ENCODE assay signal across 9 cellular contexts in genomic region chr1:31977361-31978131, GRCh38. TPM values are rescaled to one million over a fixed set of nuclear protein-coding genes. Genes with fewer than 3 reads are reported as not detected.
DNase-seq lines count a peak whose midpoint lies in the region; ATAC-seq, FAIRE-seq and TF ChIP-seq lines count a peak whose summit lies in the region.
"Had no signal": no experiment of that assay in that cellular context is flagged by ENCODE, and none has a peak within 500 bp of the region (broad histone marks: within the 10 kb centered on the region; RNA-seq: fewer than 3 reads in every experiment).

No MANE protein-coding gene starts in this region.

- TF ChIP-seq CTCF in A549 (IDR thresholded peaks at IDR 0.05), result no peak
- peak; percentile 31; the same call in 1 of the 2 replicates for TF ChIP-seq CTCF in GM12875 (IDR thresholded peaks at IDR 0.05; ENCODE audit: borderline replicate concordance, insufficient read depth, low read depth, low read length)
- TF ChIP-seq CTCF in thoracic aorta (IDR thresholded peaks at IDR 0.05), result peak; percentile 11

- no peaks in the 10 kb centered on the region for H3K4me1 ChIP-seq in A549
- H3K4me1 ChIP-seq in thoracic aorta (ENCODE audit: control insufficient read depth in 1 of 2, low read depth in 2 of 2), result peaks cover 0 to 5% of the 10 kb centered on the region in 2 donors

- peak in 1 of 2 experiments; percentile 36; a peak in 3 of 5 replicates for TF ChIP-seq RAD21 in A549 (conservative IDR thresholded peaks at IDR 0.05 in 1 of 2, IDR thresholded peaks at IDR 0.05 in 1 of 2)

- TF ChIP-seq EP300 in A549 (IDR thresholded peaks at IDR 0.05), result no peak

- 45% methylated on average over 6 of the region's 6 CpGs for WGBS in A549 (ENCODE audit: missing lambda C conversion rate)

- H3K27ac ChIP-seq in A549 (no peak overlapping the region), thoracic aorta (no peak overlapping the region)

- CTCF ChIA-PET in A549 (lab: Yijun Ruan, JAX), result interaction anchor here (1.3 to 9.0 kb wide), 4 partner anchors 8 to 188 kb away, joined by 3 to 59 read pairs (median 10); no protein-coding TSS in a partner anchor

- DNase-seq in A549 (ENCODE audit: low read depth in 1 of 2, low spot score in 1 of 2), result peak; percentile 50 to 65
- DNase-seq in SK-N-DZ (ENCODE audit: low spot score), result peak; percentile 64
- peak; percentile 15 for DNase-seq in foreskin melanocyte
- DNase-seq in thoracic aorta (ENCODE audit: low spot score), result no peak
- DNase-seq in superior temporal gyrus (ENCODE audit: extremely low spot score), result no peak

- H3K4me3 ChIP-seq in A549, result no peak overlapping the region
- no peak overlapping the region for H3K4me3 ChIP-seq in GM12875 (ENCODE audit: low read depth, low read length)
- H3K4me3 ChIP-seq in thoracic aorta, result no peak overlapping the region

- FAIRE-seq in A549 (lab: Jason Lieb, UNC), result no peak
- FAIRE-seq: endometrium had no signal

- no peaks in the 10 kb centered on the region for H3K9me3 ChIP-seq in A549
- H3K9me3 ChIP-seq in thoracic aorta, result no peaks in the 10 kb centered on the region

- ATAC-seq in A549, result peak; percentile 97 to 99
- ATAC-seq in thoracic aorta (ENCODE audit: insufficient number of reproducible peaks, low FRiP score, low read depth), result no peak
- ATAC-seq in HG03280 (IDR thresholded peaks at IDR 0.05; ENCODE audit: unreplicated experiment), result no peak
- no peak for ATAC-seq in GM18868 (IDR thresholded peaks at IDR 0.05; ENCODE audit: unreplicated experiment)

- H3K27me3 ChIP-seq in thoracic aorta (replicated peaks; ENCODE audit: insufficient read depth), result no peaks in the 10 kb centered on the region

- POLR2A ChIA-PET in A549 (lab: Yijun Ruan, JAX), result no interaction called here

- TF ChIP-seq POLR2A in A549 (IDR thresholded peaks at IDR 0.05; ENCODE audit: low read length), result no peak

- no peak overlapping the region for H3K4me2 ChIP-seq in A549

- no peaks in the 10 kb centered on the region for H3K36me3 ChIP-seq in thoracic aorta

TF ChIP-seq in A549, 52 proteins besides CTCF, POLR2A, EP300 and RAD21:
- TF ChIP-seq PBX3 (IDR thresholded peaks at IDR 0.05), result no peak
- 0 out of 3 replicates have a peak, but pooled peaks have one; percentile 13 for TF ChIP-seq SMC3 (IDR thresholded peaks at IDR 0.05)

RNA-seq across cellular contexts. Expression of gene KHDRBS1, which starts 36.1 kb away (rescaled TPM):
- polyA plus RNA-seq in A549 (2011; rRNA removed) (60.6 and 63.6 TPM in 2 replicates), A549 (2017; fragmentation: RNase III; extraction: RNeasy Plus Mini Kit Qiagen cat#74134 plus additional on column Dnase treatment) (107 to 110 TPM (median 109 TPM) in 3 replicates)
- polyA plus RNA-seq in A549 (2012; cell fraction: cytosol; rRNA removed), result 45.8 and 60.0 TPM in 2 replicates
- 55.6 and 67.6 TPM in 2 replicates for polyA plus RNA-seq in A549 (2012; cell fraction: nucleus; rRNA removed)
- 36.5 and 50.5 TPM in 2 replicates for polyA minus RNA-seq in A549 (2011; rRNA and poly(A)+ RNA removed)
- polyA plus RNA-seq in SK-N-DZ (2014; cell fraction: cytosol; rRNA removed), result 115 and 123 TPM in 2 replicates
- 73.1 and 117 TPM in 2 replicates for polyA plus RNA-seq in SK-N-DZ (2014; cell fraction: nucleus; rRNA removed)
- total RNA-seq in thoracic aorta, result 10 to 100 TPM; 45.5 to 82.6 TPM

RNA-seq across cellular contexts. Expression of gene PTP4A2, which starts 39.4 kb away (rescaled TPM):
- polyA plus RNA-seq in A549 (2011; rRNA removed), result 504 and 563 TPM in 2 replicates
- 49.1 and 51.5 TPM in 2 replicates for polyA plus RNA-seq in A549 (2012; cell fraction: cytosol; rRNA removed)
- polyA plus RNA-seq in A549 (2012; cell fraction: nucleus; rRNA removed), result 13.1 and 17.8 TPM in 2 replicates
- 234 to 263 TPM (median 246 TPM) in 3 replicates for polyA plus RNA-seq in A549 (2017; fragmentation: RNase III; extraction: RNeasy Plus Mini Kit Qiagen cat#74134 plus additional on column Dnase treatment)
- 385 and 443 TPM in 2 replicates for polyA minus RNA-seq in A549 (2011; rRNA and poly(A)+ RNA removed)
- 90.1 and 103 TPM in 2 replicates for polyA plus RNA-seq in SK-N-DZ (2014; cell fraction: cytosol; rRNA removed)
- 42.2 and 59.1 TPM in 2 replicates for polyA plus RNA-seq in SK-N-DZ (2014; cell fraction: nucleus; rRNA removed)
- total RNA-seq in thoracic aorta, result 100 to 1,000 TPM; 104 to 237 TPM

Comparison
In these comparisons a context has a peak if more than half of its experiments do, and no peak if none do; other contexts are left out.
1. ATAC-seq: peak in A549 (2 of 2); none in thoracic aorta (single experiment), HG03280 (single experiment) and GM18868 (single experiment).
2. DNase-seq: peak in A549 (2 of 2), SK-N-DZ (single experiment) and foreskin melanocyte (single experiment); none in thoracic aorta (single experiment) and superior temporal gyrus (single experiment).